In the genomic region with DNA sequence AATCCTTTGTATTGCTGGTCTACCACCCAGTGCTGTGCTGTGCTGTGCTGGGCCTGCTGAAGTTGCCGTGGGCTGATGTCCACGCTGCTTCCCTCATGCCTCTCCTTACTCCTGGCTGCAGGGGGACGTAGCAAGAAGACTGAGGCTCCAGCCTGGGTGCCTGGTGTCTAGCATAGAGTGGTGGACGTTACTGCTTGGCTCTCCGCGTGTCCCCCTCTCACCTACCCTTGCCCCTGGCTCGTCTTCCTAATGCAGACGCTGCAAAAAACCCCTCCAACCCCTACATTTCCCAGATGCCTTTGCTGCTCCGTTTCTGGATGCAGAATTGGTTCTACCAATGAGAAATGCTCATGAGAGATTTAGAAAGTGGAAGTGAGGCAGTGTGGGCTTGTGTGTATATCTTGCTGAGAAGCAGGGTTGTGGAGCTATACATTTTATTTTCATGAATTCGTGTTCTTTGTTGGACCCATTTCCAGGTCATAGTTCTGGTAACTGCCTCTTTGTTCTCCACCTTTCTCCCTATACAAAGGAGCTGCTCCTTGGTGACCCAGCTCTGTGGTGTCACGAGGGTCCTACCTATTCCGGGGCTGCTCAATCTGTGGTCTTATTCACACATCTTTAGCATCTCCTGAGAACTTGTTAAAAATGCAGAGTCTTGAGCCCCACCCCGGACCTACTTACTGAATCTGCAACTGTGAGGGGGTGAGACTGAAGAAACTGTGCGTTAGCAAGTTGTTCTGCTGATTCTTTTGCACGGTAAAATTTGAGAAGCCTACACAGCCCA, we compare ENCODE assay signal across 11 cellular contexts. TPM values are rescaled to one million over a fixed set of nuclear protein-coding genes. Genes with fewer than 3 reads are reported as not detected.
A peak's percentile ranks its signal among the peaks of the same experiment; 100 is the strongest.
DNase-seq lines count a peak whose midpoint lies in the region; ATAC-seq and TF ChIP-seq lines count a peak whose summit lies in the region.
"Had no signal": no experiment of that assay in that cellular context is flagged by ENCODE, and none has a peak within 500 bp of the region (broad histone marks: within the 10 kb centered on the region; RNA-seq: fewer than 3 reads in every experiment).

No MANE protein-coding gene starts in this region.

- peak overlapping the region; percentile 87 for H3K4me3 ChIP-seq in GM12865 (ENCODE audit: low read depth, low read length)
- no peak overlapping the region for H3K4me3 ChIP-seq in PC-3 (ENCODE audit: low read length)
- peak overlapping the region in 1 of 4 donors; percentile 2 for H3K4me3 ChIP-seq in esophagus squamous epithelium

- H2AFZ ChIP-seq in PC-3 (ENCODE audit: low read length), result peak overlapping the region; percentile 4; the same call in 1 of the 2 replicates

- H3K27ac ChIP-seq in PC-3 (ENCODE audit: low read length), result no peak overlapping the region
- H3K27ac ChIP-seq in esophagus squamous epithelium, result no peak overlapping the region

- TF ChIP-seq CTCF in GM12865 (IDR thresholded peaks at IDR 0.05; ENCODE audit: insufficient read depth, low read depth, low read length, missing control alignments) (no peak), PC-3 (conservative IDR thresholded peaks at IDR 0.05; ENCODE audit: low read depth, low read length) (no peak), esophagus squamous epithelium (IDR thresholded peaks at IDR 0.05) (no peak)

- peak; percentile 64 for ATAC-seq in GM19455 (IDR thresholded peaks at IDR 0.05; ENCODE audit: unreplicated experiment)
- no peak for ATAC-seq in PC-3

- H3K9me3 ChIP-seq in PC-3 (ENCODE audit: low read length), result no peaks in the 10 kb centered on the region
- peaks cover 0 to 5% (median 0%) of the 10 kb centered on the region in 3 donors for H3K9me3 ChIP-seq in esophagus squamous epithelium

- BruUV-seq in PC-3 (replicated peaks; lab: Mats Ljungman, UMichigan), result no TSS peak

- intact Hi-C loops in PC-3 (cut with micrococcal nuclease), result no loop called here
- intact Hi-C loops in esophagus squamous epithelium (cut with DNase I), result no loop called here

- H3F3A ChIP-seq in PC-3 (ENCODE audit: low read length, unreplicated experiment), result no peaks in the 10 kb centered on the region

- no peaks in the 10 kb centered on the region for H3K36me3 ChIP-seq in PC-3 (ENCODE audit: low read depth, low read length)
- no peaks in the 10 kb centered on the region for H3K36me3 ChIP-seq in esophagus squamous epithelium

- CTCF ChIA-PET in PC-3 (lab: Charles Lee), result no interaction called here

- peak; percentile 83 for DNase-seq in GM12865 (ENCODE audit: low read depth)
- DNase-seq in PC-3, result no peak
- peak; percentile 32 for DNase-seq in inferior parietal cortex (ENCODE audit: extremely low spot score)
- no peak for DNase-seq in NCI-H1417 treated with DMSO at 0.1 percent for 48 hours (lab: John Stamatoyannopoulos, UW)
- DNase-seq in HK-2 (ENCODE audit: unreplicated experiment), result no peak
- no peak for DNase-seq in esophagus squamous epithelium (lab: John Stamatoyannopoulos, UW)
- DNase-seq in H4 (ENCODE audit: low spot score), result no peak
- DNase-seq: NCI-H526 had no signal

- H3K9ac ChIP-seq in PC-3 (ENCODE audit: low read length), result no peak overlapping the region

- H3K79me2 ChIP-seq in PC-3 (ENCODE audit: low read length), result no peaks in the 10 kb centered on the region

- no peaks in the 10 kb centered on the region for H4K20me1 ChIP-seq in PC-3 (ENCODE audit: low read length)

- peak overlapping the region; percentile 7; the same call in 1 of the 2 replicates for H3K4me2 ChIP-seq in PC-3 (ENCODE audit: low read length)

- H3K27me3 ChIP-seq in PC-3 (ENCODE audit: low read length) (0 out of 2 replicates have a peak, but pooled peaks cover 5% of the 10 kb centered on the region), esophagus squamous epithelium (no peaks in the 10 kb centered on the region)

- no peaks in the 10 kb centered on the region for H3K4me1 ChIP-seq in PC-3 (ENCODE audit: insufficient read depth, low read length)
- H3K4me1 ChIP-seq in esophagus squamous epithelium, result no peaks in the 10 kb centered on the region

- no peak for TF ChIP-seq POLR2A in esophagus squamous epithelium (IDR thresholded peaks at IDR 0.05)

- POLR2A ChIA-PET in PC-3 (lab: Charles Lee; ENCODE audit: unreplicated experiment), result no interaction called here

- no peaks in the 10 kb centered on the region for H3K9me2 ChIP-seq in PC-3 (replicated peaks; ENCODE audit: low read length)

- 27 to 38% methylated on average over 12 to 13 of the region's 15 CpGs for WGBS in esophagus squamous epithelium, 2 donors

RNA-seq across cellular contexts. Expression of a gene that starts 7.9 kb away (rescaled TPM):
- total RNA-seq in PC-3 (2014; rRNA removed) (not detected in 2 replicates), esophagus squamous epithelium (1 to 10 TPM in 2 of 4 donors, under 1 TPM in 2; 0.62 to 4.2 (median 1.2) TPM)
- 0.19 TPM in 1 of 2 replicates, not detected in the other for total RNA-seq in H4 (2014; rRNA removed; shearing (Covaris generic))

RNA-seq across cellular contexts. Expression of a gene that starts 12.6 kb away (rescaled TPM):
- total RNA-seq in PC-3 (2014; rRNA removed) (4.6 and 6.0 TPM in 2 replicates), esophagus squamous epithelium (1 to 10 TPM in 1 of 4 donors, not detected in 3; 7.8 TPM)
- 0.87 and 9.2 TPM in 2 replicates for total RNA-seq in H4 (2014; rRNA removed; shearing (Covaris generic))

RNA-seq across cellular contexts. Expression of a gene that starts 25.4 kb away (rescaled TPM):
- total RNA-seq in PC-3 (2014; rRNA removed) (67.4 and 71.3 TPM in 2 replicates), esophagus squamous epithelium (10 to 100 TPM; 42.9 to 61.9 (median 56.2) TPM)
- total RNA-seq in H4 (2014; rRNA removed; shearing (Covaris generic)), result not detected in 2 replicates
- total RNA-seq: HT1080 had no signal

RNA-seq across cellular contexts. Expression of a gene that starts 29.9 kb away (rescaled TPM):
- 61.4 and 80.0 TPM in 2 replicates for total RNA-seq in PC-3 (2014; rRNA removed)
- 10 to 100 TPM; 41.5 to 95.9 (median 64.0) TPM for total RNA-seq in esophagus squamous epithelium
- total RNA-seq in H4 (2014; rRNA removed; shearing (Covaris generic)), result 16.1 and 16.6 TPM in 2 replicates

RNA-seq across cellular contexts. Expression of a gene that starts 41.4 kb away (rescaled TPM):
- total RNA-seq in PC-3 (2014; rRNA removed) (9.6 and 12.5 TPM in 2 replicates), esophagus squamous epithelium (10 to 100 TPM in 3 of 4 donors, 1 to 10 TPM in 1; 6.3 to 21.6 (median 17.8) TPM)
- total RNA-seq in H4 (2014; rRNA removed; shearing (Covaris generic)), result 17.8 and 18.6 TPM in 2 replicates
- total RNA-seq: progenitor cell of endocrine pancreas had no signal

Comparison
In these comparisons a context has a peak if more than half of its experiments do, and no peak if none do; other contexts are left out.
1. DNase-seq: peak in GM12865 (single experiment) and inferior parietal cortex (single experiment); none in PC-3 (single experiment), NCI-H1417 treated with DMSO at 0.1 percent for 48 hours (single experiment), HK-2 (single experiment), esophagus squamous epithelium (single experiment) and H4 (single experiment).
2. RNA of a gene that starts 25.4 kb away (total RNA-seq): 67.4 to 71.3 TPM in PC-3 and 42.9 to 61.9 TPM in esophagus squamous epithelium; not detected in H4; every median in the first group is over 10 times any median in the second.